Comparison of ENCODE assay signal across 16 cellular contexts in genomic region chr17:73013299-73013698, GRCh38.
DNase-seq lines count a peak whose midpoint lies in the region; ATAC-seq, FAIRE-seq and TF ChIP-seq lines count a peak whose summit lies in the region.
"Had no signal": no experiment of that assay in that cellular context is flagged by ENCODE, and none has a peak within 500 bp of the region (broad histone marks: within the 10 kb centered on the region; RNA-seq: fewer than 3 reads in every experiment).

No MANE protein-coding gene starts in this region.

- H3K4me3 Mint-ChIP-seq in CD14-positive monocyte: no peak overlapping the region
- H3K4me3 Mint-ChIP-seq: activated CD8-positive, alpha-beta T cell treated with anti-CD3 and anti-CD28 coated beads, Interleukin-2, amount 10 ng/mL, durations not matched to agents 7 days and 5 days had no signal

- no peak for ATAC-seq in HG03039 (IDR thresholded peaks at IDR 0.05; ENCODE audit: unreplicated experiment)
- ATAC-seq: activated CD8-positive, alpha-beta T cell treated with anti-CD3 and anti-CD28 coated beads, Interleukin-2, amount 10 ng/mL, durations not matched to agents 7 days and 5 days; HepG2 had no signal

- no peaks in the 10 kb centered on the region for H3K27me3 ChIP-seq in HL-60 (ENCODE audit: insufficient read depth, poor library complexity, severe bottlenecking)
- H3K27me3 ChIP-seq: hepatocyte had no signal

- FAIRE-seq in GM12892 (lab: Jason Lieb, UNC): no peak
- FAIRE-seq: HepG2, TTC549 had no signal

- in situ Hi-C loops in astrocyte of the spinal cord (cut with HindIII; ENCODE audit: low sequenced_read_pairs): no loop called here

- TF ChIP-seq POLR2A in GM12892 (IDR thresholded peaks at IDR 0.05; ENCODE audit: low read depth, low read length): no peak

- intact Hi-C loops in CD14-positive monocyte (cut with micrococcal nuclease): no loop called here

- peaks cover 49% of the 10 kb centered on the region for H3K4me1 Mint-ChIP-seq in CD14-positive monocyte

- DNase-seq in CD14-positive monocyte (ENCODE audit: low spot score) (no peak), GM19240 (ENCODE audit: insufficient read length, low spot score) (peak; percentile 29), HL-60 (ENCODE audit: low read depth in 1 of 2, low spot score in 1 of 2) (peak in 1 of 2 experiments; percentile 25), astrocyte of the spinal cord (ENCODE audit: low read depth, low spot score) (peak; percentile 26), GM12892 (ENCODE audit: insufficient read length) (no peak), mesenteric fat pad (ENCODE audit: low spot score) (no peak), UCSD-AML1 (lab: John Stamatoyannopoulos, UW; ENCODE audit: unreplicated experiment) (no peak)
- DNase-seq: activated CD8-positive, alpha-beta T cell treated with anti-CD3 and anti-CD28 coated beads, Interleukin-2, amount 10 ng/mL, durations not matched to agents 7 days and 5 days; aorta; DMS53; NCI-H1105; stimulated activated CD4-positive, alpha-beta T cell treated with anti-CD3 and anti-CD28 coated beads, Interleukin-1b, Interleukin-23, amount 100 ng/mL, for 48 hours had no signal

- peak overlapping the region in 4 of 7 donors; percentile 20 to 70 (median 40) for H3K27ac Mint-ChIP-seq in CD14-positive monocyte
- H3K27ac Mint-ChIP-seq: activated CD8-positive, alpha-beta T cell treated with anti-CD3 and anti-CD28 coated beads, Interleukin-2, amount 10 ng/mL, durations not matched to agents 7 days and 5 days had no signal

- H3K4me3 ChIP-seq in HL-60 (replicated peaks; ENCODE audit: insufficient read depth, low read length) (no peak overlapping the region), astrocyte of the spinal cord (ENCODE audit: low read depth, low read length) (no peak overlapping the region)
- H3K4me3 ChIP-seq: hepatocyte had no signal

- peaks cover 0 to 10% of the 10 kb centered on the region in 2 donors for H3K36me3 Mint-ChIP-seq in CD14-positive monocyte

- peaks cover 0 to 5% (median 3%) of the 10 kb centered on the region in 7 donors for H3K9me3 Mint-ChIP-seq in CD14-positive monocyte

- peak overlapping the region; percentile 15; the same call in 1 of the 2 replicates for H3K27ac ChIP-seq in HL-60 (replicated peaks)
- H3K27ac ChIP-seq: hepatocyte had no signal

- no peaks in the 10 kb centered on the region for H3K27me3 Mint-ChIP-seq in CD14-positive monocyte (ENCODE audit: low read depth in 3 of 3)

- TF ChIP-seq CTCF in CD14-positive monocyte (IDR thresholded peaks at IDR 0.05) (no peak), HL-60 (IDR thresholded peaks at IDR 0.05; ENCODE audit: insufficient read depth, low read length) (no peak), astrocyte of the spinal cord (IDR thresholded peaks at IDR 0.05; ENCODE audit: low read depth, low read length) (no peak)

Comparison
In these comparisons a context has a peak if more than half of its experiments do, and no peak if none do; other contexts are left out.
1. DNase-seq: peak in GM19240 (single experiment) and astrocyte of the spinal cord (single experiment); none in CD14-positive monocyte (single experiment), GM12892 (single experiment), mesenteric fat pad (single experiment) and UCSD-AML1 (single experiment).